In genomic region chr1:35932158-35932636, GRCh38 we compare ENCODE assay signal across 7 cellular contexts. TPM values are rescaled to one million over a fixed set of nuclear protein-coding genes. Genes with fewer than 3 reads are reported as not detected.
A peak's percentile ranks its signal among the peaks of the same experiment; 100 is the strongest.
DNase-seq lines count a peak whose midpoint lies in the region; ATAC-seq and TF ChIP-seq lines count a peak whose summit lies in the region.

No MANE protein-coding gene starts in this region.

- DNase-seq in HAP-1 (ENCODE audit: low spot score in 2 of 2) (no peak), WERI-Rb-1 (no peak), hepatocyte (ENCODE audit: low spot score) (no peak), NCI-H345 (lab: John Stamatoyannopoulos, UW) (no peak), hepatic stellate cell (ENCODE audit: low spot score) (no peak)
- DNase-seq in stimulated activated effector memory CD8-positive, alpha-beta T cell treated with anti-CD3 and anti-CD28 coated beads, Interleukin-12 subunit alpha, Interleukin-12 subunit beta, amount 100 ng/mL, for 72 hours (ENCODE audit: low spot score in 2 of 2): no peak

- H3K4me2 ChIP-seq in hepatocyte: peak overlapping the region; percentile 90

- H3K36me3 ChIP-seq in HAP-1 (replicated peaks) (no peaks in the 10 kb centered on the region), WERI-Rb-1 (no peaks in the 10 kb centered on the region), hepatocyte (replicated peaks; ENCODE audit: insufficient read depth, low read depth) (no peaks in the 10 kb centered on the region)

- in situ Hi-C loops in HAP-1 (cut with MboI; ENCODE audit: low sequenced_read_pairs): no loop called here

- H3K4me1 Mint-ChIP-seq in stimulated activated effector memory CD8-positive, alpha-beta T cell treated with anti-CD3 and anti-CD28 coated beads, Interleukin-12 subunit alpha, Interleukin-12 subunit beta, amount 100 ng/mL, for 72 hours: peaks cover 31% of the 10 kb centered on the region

- H3K4me3 ChIP-seq in HAP-1 (peak overlapping the region; percentile 81), WERI-Rb-1 (ENCODE audit: low read depth, low read length) (peak overlapping the region; percentile 66), hepatocyte (peak overlapping the region; percentile 86)

- H3K4me3 Mint-ChIP-seq in stimulated activated effector memory CD8-positive, alpha-beta T cell treated with anti-CD3 and anti-CD28 coated beads, Interleukin-12 subunit alpha, Interleukin-12 subunit beta, amount 100 ng/mL, for 72 hours: peak overlapping the region; percentile 87

- 64% methylated on average over 7 of the region's 7 CpGs for WGBS in hepatocyte (ENCODE audit: low lambda C conversion rate, missing lambda C conversion rate)

- H3K27ac ChIP-seq in WERI-Rb-1 (no peak overlapping the region), hepatocyte (peak overlapping the region; percentile 99)

- H2AFZ ChIP-seq in hepatocyte: no peak overlapping the region

- TF ChIP-seq CTCF in WERI-Rb-1 (IDR thresholded peaks at IDR 0.05; ENCODE audit: low read depth, low read length) (no peak), hepatocyte (IDR thresholded peaks at IDR 0.05; ENCODE audit: poor library complexity) (no peak)

- H3K4me1 ChIP-seq in HAP-1: peaks cover 17% of the 10 kb centered on the region
- peaks cover 32% of the 10 kb centered on the region for H3K4me1 ChIP-seq in hepatocyte (ENCODE audit: insufficient read depth)

- H3K27me3 ChIP-seq in HAP-1 (ENCODE audit: low read depth): no peaks in the 10 kb centered on the region
- H3K27me3 ChIP-seq in WERI-Rb-1 (ENCODE audit: insufficient read depth, low read depth, severe bottlenecking): no peaks in the 10 kb centered on the region
- no peaks in the 10 kb centered on the region for H3K27me3 ChIP-seq in hepatocyte

- H3K79me2 ChIP-seq in hepatocyte: peaks cover 58% of the 10 kb centered on the region

- H3K9me3 Mint-ChIP-seq in stimulated activated effector memory CD8-positive, alpha-beta T cell treated with anti-CD3 and anti-CD28 coated beads, Interleukin-12 subunit alpha, Interleukin-12 subunit beta, amount 100 ng/mL, for 72 hours: no peaks in the 10 kb centered on the region

- no peaks in the 10 kb centered on the region for H3K9me3 ChIP-seq in HAP-1
- no peaks in the 10 kb centered on the region for H3K9me3 ChIP-seq in WERI-Rb-1 (ENCODE audit: severe bottlenecking)
- H3K9me3 ChIP-seq in hepatocyte (ENCODE audit: low read depth): no peaks in the 10 kb centered on the region

- peak overlapping the region; percentile 96 for H3K27ac Mint-ChIP-seq in stimulated activated effector memory CD8-positive, alpha-beta T cell treated with anti-CD3 and anti-CD28 coated beads, Interleukin-12 subunit alpha, Interleukin-12 subunit beta, amount 100 ng/mL, for 72 hours

- no peaks in the 10 kb centered on the region for H3K9me2 ChIP-seq in hepatocyte (replicated peaks; ENCODE audit: insufficient read depth)

- ATAC-seq in stimulated activated effector memory CD8-positive, alpha-beta T cell treated with anti-CD3 and anti-CD28 coated beads, Interleukin-12 subunit alpha, Interleukin-12 subunit beta, amount 100 ng/mL, for 72 hours: no peak
- no peak for ATAC-seq in GM19324 (IDR thresholded peaks at IDR 0.05; ENCODE audit: low FRiP score, unreplicated experiment)

- H3K36me3 Mint-ChIP-seq in stimulated activated effector memory CD8-positive, alpha-beta T cell treated with anti-CD3 and anti-CD28 coated beads, Interleukin-12 subunit alpha, Interleukin-12 subunit beta, amount 100 ng/mL, for 72 hours: peaks cover 11% of the 10 kb centered on the region

- H4K20me1 ChIP-seq in hepatocyte (ENCODE audit: insufficient read depth, poor library complexity, severe bottlenecking): peaks cover 11% of the 10 kb centered on the region

RNA-seq across cellular contexts. Expression of gene AGO3, which starts 1.3 kb away (rescaled TPM):
- 24.4 and 32.8 TPM in 2 replicates for total RNA-seq in hepatocyte
- polyA plus RNA-seq in hepatocyte: 16.9 and 23.3 TPM in 2 replicates

RNA-seq across cellular contexts. Expression of gene AGO1, which starts 49.2 kb away (rescaled TPM):
- 17.8 and 22.2 TPM in 2 replicates for total RNA-seq in hepatocyte
- polyA plus RNA-seq in hepatocyte: 7.6 and 8.6 TPM in 2 replicates
